20 cellular contexts compared by ENCODE assay signal in genomic region chr13:66926851-66927524, GRCh38.
DNase-seq lines count a peak whose midpoint lies in the region; ATAC-seq and TF ChIP-seq lines count a peak whose summit lies in the region.
"Had no signal": no experiment of that assay in that cellular context is flagged by ENCODE, and none has a peak within 500 bp of the region (broad histone marks: within the 10 kb centered on the region; RNA-seq: fewer than 3 reads in every experiment).

No MANE protein-coding gene starts in this region.

- no peak for TF ChIP-seq POLR2A in thyroid gland (IDR thresholded peaks at IDR 0.05)

- DNase-seq in NCI-H146 treated with DMSO at 0.1 percent for 48 hours (lab: John Stamatoyannopoulos, UW; ENCODE audit: unreplicated experiment): peak; percentile 4
- DNase-seq in NCI-H146 (lab: John Stamatoyannopoulos, UW): no peak
- no peak for DNase-seq in RWPE2 (ENCODE audit: low spot score)
- DNase-seq in foreskin keratinocyte: peak; percentile 71 to 92
- peak in 1 of 2 donors; percentile 1 for DNase-seq in thyroid gland
- no peak for DNase-seq in substantia nigra (lab: John Stamatoyannopoulos, UW)
- no peak for DNase-seq in NK-92 treated with Interleukin-12 subunit alpha and Interleukin-12 subunit beta, amount 100 ng/mL, for 24 hours (lab: John Stamatoyannopoulos, UW)
- no peak for DNase-seq in activated CD4-positive, CD25-positive, alpha-beta regulatory T cell (lab: John Stamatoyannopoulos, UW)
- DNase-seq: activated CD4-positive, alpha-beta T cell treated with anti-CD3 and anti-CD28 coated beads, Interleukin-2, amount 50 U/mL, for 4 hours; activated naive CD4-positive, alpha-beta T cell treated with Interleukin-2 at 50 U/mL for 16 hours; cerebellar nuclear complex; effector memory CD4-positive, alpha-beta T cell; immature natural killer cell; lower lobe of right lung; MV-4-11; SIG-M5; stimulated activated CD4-positive, alpha-beta T cell treated with anti-CD3 and anti-CD28 coated beads, Interleukin-2, amount 100 ng/mL, for 24 hours; upper lobe of left lung had no signal

- H3K4me3 ChIP-seq in RWPE2 (ENCODE audit: severe bottlenecking) (no peak overlapping the region), thyroid gland (replicated peaks in 1 of 3) (no peak overlapping the region)
- H3K4me3 ChIP-seq: lower lobe of right lung, upper lobe of left lung had no signal

- ATAC-seq in RWPE2 (ENCODE audit: low read depth) (peak; percentile 97), foreskin keratinocyte (peak; percentile 97)
- ATAC-seq: HCT116, lower lobe of right lung had no signal

- 42 to 45% methylated on average over 6 of the region's 6 CpGs for WGBS in thyroid gland, 2 donors

- H3K27ac ChIP-seq in RWPE2 (ENCODE audit: poor library complexity, severe bottlenecking): peak overlapping the region; percentile 49
- H3K27ac ChIP-seq in foreskin keratinocyte: peak overlapping the region; percentile 74
- H3K27ac ChIP-seq in thyroid gland: peak overlapping the region; percentile 34 to 49 (median 46)
- H3K27ac ChIP-seq in substantia nigra (ENCODE audit: low read depth, low read length, poor library complexity, severe bottlenecking): no peak overlapping the region
- H3K27ac ChIP-seq: lower lobe of right lung, upper lobe of left lung, VCaP had no signal

- no peaks in the 10 kb centered on the region for H3K27me3 ChIP-seq in RWPE2 (ENCODE audit: insufficient read depth, poor library complexity, severe bottlenecking)
- no peaks in the 10 kb centered on the region for H3K27me3 ChIP-seq in foreskin keratinocyte
- H3K27me3 ChIP-seq in thyroid gland: no peaks in the 10 kb centered on the region
- H3K27me3 ChIP-seq: upper lobe of left lung had no signal

- no peaks in the 10 kb centered on the region for H3K9me3 ChIP-seq in RWPE2 (ENCODE audit: severe bottlenecking)
- no peaks in the 10 kb centered on the region for H3K9me3 ChIP-seq in thyroid gland
- H3K9me3 ChIP-seq: lower lobe of right lung, upper lobe of left lung had no signal

- H3K36me3 ChIP-seq in RWPE2 (ENCODE audit: low read depth) (no peaks in the 10 kb centered on the region), thyroid gland (no peaks in the 10 kb centered on the region)
- H3K36me3 ChIP-seq: lower lobe of right lung, upper lobe of left lung had no signal

- intact Hi-C loops in thyroid gland (cut with DNase I): no loop called here

- peak; percentile 31 for TF ChIP-seq CTCF in RWPE2 (IDR thresholded peaks at IDR 0.05; ENCODE audit: poor library complexity, severe bottlenecking)
- TF ChIP-seq CTCF in foreskin keratinocyte (conservative IDR thresholded peaks at IDR 0.05): peak; percentile 71
- no peak for TF ChIP-seq CTCF in thyroid gland (IDR thresholded peaks at IDR 0.05)

- peaks cover 15% of the 10 kb centered on the region for H3K4me1 ChIP-seq in RWPE2 (ENCODE audit: insufficient read depth, poor library complexity, severe bottlenecking)
- H3K4me1 ChIP-seq in foreskin keratinocyte: peaks cover 19% of the 10 kb centered on the region
- peaks cover 15 to 21% of the 10 kb centered on the region in 2 donors for H3K4me1 ChIP-seq in thyroid gland
- H3K4me1 ChIP-seq: lower lobe of right lung, upper lobe of left lung had no signal

Comparison
In these comparisons a context has a peak if more than half of its experiments do, and no peak if none do; other contexts are left out.
1. DNase-seq: peak in NCI-H146 treated with DMSO at 0.1 percent for 48 hours (single experiment) and foreskin keratinocyte (2 of 2); none in NCI-H146 (single experiment), RWPE2 (single experiment), substantia nigra (0 of 49), NK-92 treated with Interleukin-12 subunit alpha and Interleukin-12 subunit beta, amount 100 ng/mL, for 24 hours (single experiment) and activated CD4-positive, CD25-positive, alpha-beta regulatory T cell (0 of 4).
2. CTCF ChIP-seq: peak in RWPE2 (single experiment) and foreskin keratinocyte (single experiment); none in thyroid gland (0 of 6).